ENCODE assay signal across 23 cellular contexts in genomic region chr13:40522234-40522633, GRCh38.
DNase-seq lines count a peak whose midpoint lies in the region; ATAC-seq, FAIRE-seq and TF ChIP-seq lines count a peak whose summit lies in the region.
"Had no signal": no experiment of that assay in that cellular context is flagged by ENCODE, and none has a peak within 500 bp of the region (broad histone marks: within the 10 kb centered on the region; RNA-seq: fewer than 3 reads in every experiment).

No MANE protein-coding gene starts in this region.

- no peak for TF ChIP-seq CTCF in omental fat pad (IDR thresholded peaks at IDR 0.05)

- peak; percentile 24 for FAIRE-seq in GM12892 (lab: Jason Lieb, UNC)
- FAIRE-seq: A204.1, G401.6, H54, HepG2 had no signal

- peak overlapping the region; percentile 48 for H3K27ac Mint-ChIP-seq in activated T-cell treated with anti-CD3 and anti-CD28 coated beads, Interleukin-2, amount 50 U/mL, for 24 hours
- H3K27ac Mint-ChIP-seq in activated naive CD8-positive, alpha-beta T cell, result peak overlapping the region; percentile 59

- H3K36me3 Mint-ChIP-seq in activated T-cell treated with anti-CD3 and anti-CD28 coated beads, Interleukin-2, amount 50 U/mL, for 24 hours (ENCODE audit: low read depth), result no peaks in the 10 kb centered on the region
- peaks cover 7% of the 10 kb centered on the region for H3K36me3 Mint-ChIP-seq in activated naive CD8-positive, alpha-beta T cell
- H3K36me3 Mint-ChIP-seq: CD4-positive, CD25-positive, alpha-beta regulatory T cell had no signal

- no peak for DNase-seq in activated T-cell treated with anti-CD3 and anti-CD28 coated beads, Interleukin-2, amount 50 U/mL, for 24 hours
- no peak for DNase-seq in activated T-cell treated with anti-CD3 and anti-CD28 coated beads, Interleukin-2, amount 50 U/mL, for 48 hours
- DNase-seq in GM12892 (ENCODE audit: insufficient read length) (no peak), omental fat pad (ENCODE audit: low spot score) (no peak), GM19238 (ENCODE audit: insufficient read length, low spot score) (no peak), KG1 (lab: John Stamatoyannopoulos, UW) (no peak)
- DNase-seq: BE2C, COR-L47, KBM-7, MV-4-11, NCI-H1694 treated with DMSO at 0.1 percent for 48 hours, NCI-H510A, NCI-H748 treated with DMSO at 0.1 percent for 48 hours, PC-3, RPMI8226, SIG-M5 had no signal

- no peaks in the 10 kb centered on the region for H3K27me3 Mint-ChIP-seq in activated T-cell treated with anti-CD3 and anti-CD28 coated beads, Interleukin-2, amount 50 U/mL, for 24 hours
- H3K27me3 Mint-ChIP-seq in activated naive CD8-positive, alpha-beta T cell, result no peaks in the 10 kb centered on the region
- H3K27me3 Mint-ChIP-seq: CD4-positive, CD25-positive, alpha-beta regulatory T cell had no signal

- H3K9me3 Mint-ChIP-seq in activated T-cell treated with anti-CD3 and anti-CD28 coated beads, Interleukin-2, amount 50 U/mL, for 24 hours, result no peaks in the 10 kb centered on the region
- peaks cover 4% of the 10 kb centered on the region for H3K9me3 Mint-ChIP-seq in activated naive CD8-positive, alpha-beta T cell (ENCODE audit: low read depth)

- H3K4me1 Mint-ChIP-seq in activated T-cell treated with anti-CD3 and anti-CD28 coated beads, Interleukin-2, amount 50 U/mL, for 24 hours (ENCODE audit: low read depth), result peaks cover 61% of the 10 kb centered on the region
- peaks cover 58% of the 10 kb centered on the region for H3K4me1 Mint-ChIP-seq in activated naive CD8-positive, alpha-beta T cell (ENCODE audit: low read depth)

- no peak for TF ChIP-seq POLR2A in GM12892 (IDR thresholded peaks at IDR 0.05; ENCODE audit: low read depth, low read length)

- peak overlapping the region; percentile 1 for H3K4me3 Mint-ChIP-seq in activated T-cell treated with anti-CD3 and anti-CD28 coated beads, Interleukin-2, amount 50 U/mL, for 24 hours
- peak overlapping the region; percentile 20 for H3K4me3 Mint-ChIP-seq in activated naive CD8-positive, alpha-beta T cell
- H3K4me3 Mint-ChIP-seq: CD4-positive, CD25-positive, alpha-beta regulatory T cell had no signal

- ATAC-seq in omental fat pad (ENCODE audit: low FRiP score), result peak; percentile 67
- ATAC-seq in HG02763 (IDR thresholded peaks at IDR 0.05; ENCODE audit: unreplicated experiment), result no peak
- ATAC-seq: HepG2, PC-3 had no signal
